Comparison of ENCODE assay signal across 8 cellular contexts in genomic region chr22:46563381-46564083, GRCh38. TPM values are rescaled to one million over a fixed set of nuclear protein-coding genes. Genes with fewer than 3 reads are reported as not detected.
DNase-seq lines count a peak whose midpoint lies in the region; ATAC-seq and TF ChIP-seq lines count a peak whose summit lies in the region.

No MANE protein-coding gene starts in this region.

- H3K4me1 ChIP-seq in A673 (ENCODE audit: insufficient read depth, low read length, poor library complexity, severe bottlenecking) (peaks cover 4% of the 10 kb centered on the region), liver (ENCODE audit: control insufficient read depth in 4 of 4, insufficient read depth in 4 of 4, low read length in 3 of 4) (peaks cover 0 to 11% (median 4%) of the 10 kb centered on the region in 4 donors)

- peak; percentile 89 for TF ChIP-seq RAD21 in liver (IDR thresholded peaks at IDR 0.05)

- H3K9me3 ChIP-seq in A673 (ENCODE audit: low read depth, low read length, poor library complexity, severe bottlenecking) (no peaks in the 10 kb centered on the region), liver (ENCODE audit: control insufficient read depth in 4 of 4, low read length in 3 of 4) (no peaks in the 10 kb centered on the region)

- CTCF ChIA-PET in A673 (lab: Charles Lee): interaction anchor here (0.5 to 1.0 kb wide), 20 partner anchors 12 to 1858 kb away, joined by 3 to 11 read pairs (median 5); partner anchors contain the start of gene TBC1D22A

- TF ChIP-seq CTCF in A673 (conservative IDR thresholded peaks at IDR 0.05; ENCODE audit: low read depth, low read length) (peak; percentile 84), liver (IDR thresholded peaks at IDR 0.05; ENCODE audit: low read depth, low read length, missing input control) (peak; percentile 88)

- DNase-seq in A673 (ENCODE audit: low spot score) (peak; percentile 77), NCI-H2196 (lab: John Stamatoyannopoulos, UW; ENCODE audit: unreplicated experiment) (peak; percentile 83)
- peak; percentile 47 for DNase-seq in activated CD4-positive, CD25-positive, alpha-beta regulatory T cell treated with anti-CD3 and anti-CD28 coated beads, Interleukin-2, amount 50 U/mL, for 16 hours (ENCODE audit: low read depth, low spot score)
- DNase-seq in central memory CD4-positive, alpha-beta T cell: peak; percentile 57
- peak; percentile 66 to 81 (median 68) for DNase-seq in stimulated activated CD4-positive, alpha-beta T cell treated with anti-CD3 and anti-CD28 coated beads, TNF-alpha, amount 100 ng/mL, for 48 hours (ENCODE audit: low read depth in 3 of 3)

- ATAC-seq in GM18868 (IDR thresholded peaks at IDR 0.05; ENCODE audit: unreplicated experiment): peak; percentile 57
- no peak for ATAC-seq in GM19395 (IDR thresholded peaks at IDR 0.05; ENCODE audit: unreplicated experiment)

- intact Hi-C loops in A673 (cut with micrococcal nuclease; ENCODE audit: unreplicated experiment): loop anchor here (10.0 kb wide), 2 partner anchors 111 to 241 kb away; no protein-coding TSS in a partner anchor

- no peak overlapping the region for H3K9ac ChIP-seq in liver (ENCODE audit: low read depth in 1 of 2, low read length in 2 of 2)

- H3K36me3 ChIP-seq in A673 (ENCODE audit: insufficient read depth, low read length, poor library complexity, severe bottlenecking) (no peaks in the 10 kb centered on the region), liver (ENCODE audit: control insufficient read depth in 4 of 4, insufficient read depth in 3 of 4, low read depth in 1 of 4, low read length in 3 of 4) (no peaks in the 10 kb centered on the region)

- H3K27me3 ChIP-seq in A673 (replicated peaks; ENCODE audit: insufficient read depth, low read depth, low read length, poor library complexity) (no peaks in the 10 kb centered on the region), liver (ENCODE audit: control insufficient read depth in 4 of 4, insufficient read depth in 4 of 4, low read length in 3 of 4) (no peaks in the 10 kb centered on the region)

- 19% methylated on average over 20 of the region's 20 CpGs for WGBS in liver

- BruUV-seq in A673 (replicated peaks; lab: Mats Ljungman, UMichigan): no TSS peak

- POLR2A ChIA-PET in A673 (lab: Charles Lee; ENCODE audit: low non-redundant PET): no interaction called here

- H3K27ac ChIP-seq in A673 (ENCODE audit: low read depth, low read length, poor library complexity, severe bottlenecking): no peak overlapping the region
- H3K27ac ChIP-seq in liver (ENCODE audit: low read depth in 1 of 2, low read length in 2 of 2): peak overlapping the region in 1 of 2 donors; percentile 65

- no peak overlapping the region for H3K4me3 ChIP-seq in A673 (ENCODE audit: low read depth, low read length, poor library complexity, severe bottlenecking)
- H3K4me3 ChIP-seq in liver (ENCODE audit: low read depth in 1 of 3, low read length in 3 of 3): no peak overlapping the region

TF ChIP-seq in liver, 16 proteins besides CTCF, POLR2A, EP300 and RAD21:
- TF ChIP-seq HNF4G (IDR thresholded peaks at IDR 0.05) (peak; percentile 66), SP1 (IDR thresholded peaks at IDR 0.05) (peak; percentile 74), ATF3 (IDR thresholded peaks at IDR 0.05) (peak; percentile 38), GABPA (IDR thresholded peaks at IDR 0.05 in 1 of 2, conservative IDR thresholded peaks at IDR 0.05 in 1 of 2) (no peak), TAF1 (conservative IDR thresholded peaks at IDR 0.05) (no peak), REST (IDR thresholded peaks at IDR 0.05) (no peak), FOXA2 (IDR thresholded peaks at IDR 0.05) (peak; percentile 48), MAX (IDR thresholded peaks at IDR 0.05) (peak; percentile 78), RXRA (IDR thresholded peaks at IDR 0.05) (peak; percentile 87 to 91), NR2F2 (IDR thresholded peaks at IDR 0.05) (peak; percentile 3), YY1 (IDR thresholded peaks at IDR 0.05) (peak; percentile 27), HNF4A (conservative IDR thresholded peaks at IDR 0.05) (peak; percentile 91 to 92), FOXA1 (IDR thresholded peaks at IDR 0.05) (no peak), ZBTB33 (IDR thresholded peaks at IDR 0.05) (no peak), EGR1 (IDR thresholded peaks at IDR 0.05; ENCODE audit: low read depth in 2 of 2) (no peak), JUND (IDR thresholded peaks at IDR 0.05) (peak in 1 of 2 donors; percentile 26)

RNA-seq across cellular contexts. Expression of gene CELSR1, which starts 26.1 kb away (rescaled TPM):
- total RNA-seq in A673 (2021): 2.3 and 3.5 TPM in 2 replicates
- total RNA-seq in liver: 1 to 10 TPM in 1 of 2 donors, under 1 TPM in 1; 0.37 to 1.6 TPM
- 1 to 10 TPM; 1.1 to 1.6 TPM for polyA plus RNA-seq in liver

RNA-seq across cellular contexts. Expression of gene GRAMD4, which starts 56.7 kb away (rescaled TPM):
- total RNA-seq in A673 (2021) (18.4 and 21.3 TPM in 2 replicates), liver (10 to 100 TPM; 15.9 to 27.3 TPM)
- 10 to 100 TPM in 1 of 2 donors, 1 to 10 TPM in 1; 2.7 to 53.5 TPM for polyA plus RNA-seq in liver
